ENCODE assay signal across 22 cellular contexts in the genomic region with DNA sequence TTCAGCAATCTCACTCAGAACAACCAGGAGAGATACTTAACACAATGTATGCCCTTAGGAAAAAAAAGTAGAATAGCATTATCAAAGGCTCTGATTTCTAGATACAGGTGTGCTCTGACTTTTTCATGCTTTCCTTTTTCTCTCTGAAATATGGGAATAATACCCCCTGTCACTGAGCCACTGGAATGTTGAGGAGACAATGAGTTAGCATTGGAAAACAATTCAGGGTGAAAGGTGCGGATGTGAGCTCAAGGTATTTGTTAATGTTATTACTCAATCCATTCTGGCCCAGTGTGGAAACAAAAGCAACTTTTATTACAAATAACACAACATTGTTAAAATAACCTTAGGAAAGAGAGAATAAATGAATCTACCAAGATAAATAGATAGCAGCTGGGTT.
DNase-seq lines count a peak whose midpoint lies in the region; ATAC-seq and TF ChIP-seq lines count a peak whose summit lies in the region.
"Had no signal": no experiment of that assay in that cellular context is flagged by ENCODE, and none has a peak within 500 bp of the region (broad histone marks: within the 10 kb centered on the region; RNA-seq: fewer than 3 reads in every experiment).

No MANE protein-coding gene starts in this region.

- H3K4me3 ChIP-seq in PC-3 (ENCODE audit: low read length) (no peak overlapping the region), breast epithelium (no peak overlapping the region), epithelial cell of proximal tubule (ENCODE audit: low read depth, low read length) (no peak overlapping the region)
- H3K4me3 ChIP-seq: BLaER1 treated with 17β-estradiol and CSF1 and Interleukin-3, amounts not matched to agents 10 nM and 100 nM; K562; MG63 had no signal

- TF ChIP-seq POLR2A in breast epithelium (IDR thresholded peaks at IDR 0.05): no peak

- H3K27me3 ChIP-seq in PC-3 (ENCODE audit: low read length) (no peaks in the 10 kb centered on the region), breast epithelium (no peaks in the 10 kb centered on the region)
- H3K27me3 ChIP-seq: BLaER1 treated with 17β-estradiol and CSF1 and Interleukin-3, amounts not matched to agents 10 nM and 100 nM; MG63 had no signal

- peak; percentile 51 for DNase-seq in PC-3
- no peak for DNase-seq in breast epithelium (ENCODE audit: low spot score in 2 of 2)
- peak; percentile 38 for DNase-seq in epithelial cell of proximal tubule (ENCODE audit: low read depth)
- no peak for DNase-seq in left lobe of liver (ENCODE audit: low spot score)
- no peak for DNase-seq in DMS79 treated with DMSO at 0.1 percent for 48 hours (lab: John Stamatoyannopoulos, UW)
- DNase-seq in omental fat pad (ENCODE audit: low spot score): no peak
- DNase-seq in RKO (ENCODE audit: low spot score): no peak
- DNase-seq in HUDEP-2 (lab: John Stamatoyannopoulos, UW; ENCODE audit: unreplicated experiment in 76 of 76): no peak
- DNase-seq: CD4-positive, alpha-beta T cell; HCEC 1CT; MG63; NCI-H1105 treated with DMSO at 0.1 percent for 48 hours; NCI-H146; NCI-H1930; NCI-H2107; NCI-H526 treated with DMSO at 0.1 percent for 48 hours; SK-N-SH; SW 1271 had no signal

- H3K4me1 ChIP-seq in PC-3 (ENCODE audit: insufficient read depth, low read length): peaks cover 18% of the 10 kb centered on the region
- no peaks in the 10 kb centered on the region for H3K4me1 ChIP-seq in breast epithelium
- H3K4me1 ChIP-seq: BLaER1 treated with 17β-estradiol and CSF1 and Interleukin-3, amounts not matched to agents 10 nM and 100 nM had no signal

- ATAC-seq in PC-3: no peak
- ATAC-seq in left lobe of liver: peak; percentile 64
- no peak for ATAC-seq in omental fat pad (ENCODE audit: low FRiP score)
- ATAC-seq: HepG2, K562, Panc1 had no signal

- CTCF ChIA-PET in PC-3 (lab: Charles Lee): no interaction called here

- no peak for TF ChIP-seq CTCF in PC-3 (conservative IDR thresholded peaks at IDR 0.05; ENCODE audit: low read depth, low read length)
- TF ChIP-seq CTCF in breast epithelium (IDR thresholded peaks at IDR 0.05): no peak
- no peak for TF ChIP-seq CTCF in epithelial cell of proximal tubule (conservative IDR thresholded peaks at IDR 0.05; ENCODE audit: low read depth, low read length)
- TF ChIP-seq CTCF in omental fat pad (IDR thresholded peaks at IDR 0.05): no peak

- H3K79me2 ChIP-seq in PC-3 (ENCODE audit: low read length): no peaks in the 10 kb centered on the region

- H3K36me3 ChIP-seq in PC-3 (ENCODE audit: low read depth, low read length): no peaks in the 10 kb centered on the region
- no peaks in the 10 kb centered on the region for H3K36me3 ChIP-seq in breast epithelium
- H3K36me3 ChIP-seq: BLaER1 treated with 17β-estradiol and CSF1 and Interleukin-3, amounts not matched to agents 10 nM and 100 nM; MG63 had no signal

- H3K27ac ChIP-seq in PC-3 (ENCODE audit: low read length) (peak overlapping the region; percentile 21; the same call in 1 of the 2 replicates), breast epithelium (peak overlapping the region; percentile 49 to 59)
- H3K27ac ChIP-seq: BLaER1 treated with 17β-estradiol and CSF1 and Interleukin-3, amounts not matched to agents 10 nM and 100 nM had no signal

- H3K9me3 ChIP-seq in PC-3 (ENCODE audit: low read length) (no peaks in the 10 kb centered on the region), breast epithelium (peaks cover 0 to 4% of the 10 kb centered on the region in 2 donors)
- H3K9me3 ChIP-seq: MG63, SK-N-SH had no signal

- H3K9me2 ChIP-seq in PC-3 (replicated peaks; ENCODE audit: low read length): no peaks in the 10 kb centered on the region
- H3K9me2 ChIP-seq: SK-N-SH had no signal

- no peak overlapping the region for H2AFZ ChIP-seq in PC-3 (ENCODE audit: low read length)

- no peaks in the 10 kb centered on the region for H3F3A ChIP-seq in PC-3 (ENCODE audit: low read length, unreplicated experiment)

- no peaks in the 10 kb centered on the region for H4K20me1 ChIP-seq in PC-3 (ENCODE audit: low read length)
- H4K20me1 ChIP-seq: BLaER1 treated with 17β-estradiol and CSF1 and Interleukin-3, amounts not matched to agents 10 nM and 100 nM had no signal

- intact Hi-C loops in PC-3 (cut with micrococcal nuclease) (no loop called here), breast epithelium (cut with DNase I; ENCODE audit: low total_unique reads) (no loop called here)

- H3K4me2 ChIP-seq in PC-3 (ENCODE audit: low read length): no peak overlapping the region
- H3K4me2 ChIP-seq: BLaER1 treated with 17β-estradiol and CSF1 and Interleukin-3, amounts not matched to agents 10 nM and 100 nM; SK-N-SH had no signal

- H3K9ac ChIP-seq in PC-3 (ENCODE audit: low read length): no peak overlapping the region
- H3K9ac ChIP-seq: BLaER1 treated with 17β-estradiol and CSF1 and Interleukin-3, amounts not matched to agents 10 nM and 100 nM; SK-N-SH had no signal

- POLR2A ChIA-PET in PC-3 (lab: Charles Lee; ENCODE audit: unreplicated experiment): no interaction called here

- BruUV-seq in PC-3 (replicated peaks; lab: Mats Ljungman, UMichigan): no TSS peak

Comparison
In these comparisons a context has a peak if more than half of its experiments do, and no peak if none do; other contexts are left out.
1. DNase-seq: peak in PC-3 (single experiment) and epithelial cell of proximal tubule (single experiment); none in breast epithelium (0 of 2), left lobe of liver (single experiment), DMS79 treated with DMSO at 0.1 percent for 48 hours (single experiment), omental fat pad (single experiment), RKO (single experiment) and HUDEP-2 (0 of 76).